ENCODE assay signal across 2 cellular contexts in the genomic region with DNA sequence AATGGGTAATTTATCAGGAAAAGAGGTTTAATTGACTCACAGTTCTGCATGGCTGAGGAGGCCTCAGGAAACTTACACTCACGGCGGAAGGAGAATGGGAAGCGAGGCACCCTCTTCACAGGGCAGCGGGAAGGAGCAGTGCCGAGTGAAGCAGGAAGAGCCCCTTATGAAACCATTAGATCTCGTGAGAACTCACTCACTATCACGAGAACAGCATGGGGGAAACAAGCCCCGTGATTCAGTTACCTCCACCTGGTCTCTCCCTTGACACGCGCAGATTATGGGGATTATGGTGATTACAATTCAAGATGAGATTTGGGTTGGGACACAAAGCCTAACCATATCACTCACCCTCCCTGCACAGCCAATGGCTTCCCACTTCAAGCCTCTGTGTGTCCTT.
A peak's percentile ranks its signal among the peaks of the same experiment; 100 is the strongest.
TF ChIP-seq lines count a peak whose summit lies in the region.

No MANE protein-coding gene starts in this region.

TF ChIP-seq in K562, 482 proteins besides CTCF, POLR2A, EP300 and RAD21:
- peak; percentile 81 for TF ChIP-seq CHD2 (IDR thresholded peaks at IDR 0.05; ENCODE audit: low read depth, low read length)

TF ChIP-seq in HepG2, 621 proteins besides CTCF, POLR2A, EP300 and RAD21:
- peak; percentile 53 for TF ChIP-seq CHD2 (IDR thresholded peaks at IDR 0.05; ENCODE audit: low read depth, low read length)
